In genomic region chr4:56158483-56158882, GRCh38 we compare ENCODE assay signal across 19 cellular contexts.
A peak's percentile ranks its signal among the peaks of the same experiment; 100 is the strongest.
DNase-seq lines count a peak whose midpoint lies in the region; ATAC-seq and TF ChIP-seq lines count a peak whose summit lies in the region.
"Had no signal": no experiment of that assay in that cellular context is flagged by ENCODE, and none has a peak within 500 bp of the region (broad histone marks: within the 10 kb centered on the region; RNA-seq: fewer than 3 reads in every experiment).

No MANE protein-coding gene starts in this region.

- no peaks in the 10 kb centered on the region for H3K4me1 ChIP-seq in foreskin keratinocyte
- H3K4me1 ChIP-seq: vagina had no signal

- ATAC-seq in foreskin keratinocyte (no peak), GM18867 (IDR thresholded peaks at IDR 0.05; ENCODE audit: unreplicated experiment) (no peak)

- no peaks in the 10 kb centered on the region for H3K9me3 Mint-ChIP-seq in brain
- H3K9me3 Mint-ChIP-seq: activated naive CD8-positive, alpha-beta T cell treated with anti-CD3 and anti-CD28 coated beads, Interleukin-2, amount 10 ng/mL, durations not matched to agents 7 days and 5 days; T-helper 1 cell treated with Interleukin-12 subunit alpha and Interleukin-12 subunit beta and Interleukin-4 antibody, amounts not matched to agents 30 μg/mL and 1 μg/mL, for 36 hours had no signal

- H3K36me3 Mint-ChIP-seq in brain = peaks cover 20% of the 10 kb centered on the region
- H3K36me3 Mint-ChIP-seq: activated naive CD8-positive, alpha-beta T cell treated with anti-CD3 and anti-CD28 coated beads, Interleukin-2, amount 10 ng/mL, durations not matched to agents 7 days and 5 days; CD4-positive, CD25-positive, alpha-beta regulatory T cell had no signal

- TF ChIP-seq CTCF in brain (conservative IDR thresholded peaks at IDR 0.05) (no peak), foreskin keratinocyte (conservative IDR thresholded peaks at IDR 0.05) (no peak)

- DNase-seq in activated T-cell treated with anti-CD3 and anti-CD28 coated beads for 48 hours (ENCODE audit: low read depth) = peak; percentile 1
- no peak for DNase-seq in activated T-cell treated with anti-CD3 and anti-CD28 coated beads, Interleukin-2, amount 50 U/mL, for 1 hour
- DNase-seq in NCI-H1417 treated with DMSO at 0.1 percent for 48 hours (lab: John Stamatoyannopoulos, UW) = peak; percentile 36
- peak; percentile 39 for DNase-seq in stimulated activated CD4-positive, alpha-beta T cell treated with anti-CD3 and anti-CD28 coated beads, Interleukin-1b, Interleukin-23, amount 100 ng/mL, for 48 hours
- no peak for DNase-seq in H4 (ENCODE audit: low spot score)
- DNase-seq in foreskin keratinocyte = no peak
- DNase-seq: activated naive CD8-positive, alpha-beta T cell treated with anti-CD3 and anti-CD28 coated beads, Interleukin-2, amount 10 ng/mL, durations not matched to agents 7 days and 5 days; CD4-positive, CD25-positive, alpha-beta regulatory T cell; cortex of kidney; EL; hypothalamus; IMR-90; MM.1S; NCI-H187; NCI-H446 treated with DMSO at 0.1 percent for 48 hours had no signal

- H3K27ac ChIP-seq in foreskin keratinocyte = no peak overlapping the region
- H3K27ac ChIP-seq: vagina had no signal

- H3K27me3 Mint-ChIP-seq in brain = no peaks in the 10 kb centered on the region

- peaks cover 40% of the 10 kb centered on the region for H3K4me1 Mint-ChIP-seq in brain
- H3K4me1 Mint-ChIP-seq: activated naive CD8-positive, alpha-beta T cell treated with anti-CD3 and anti-CD28 coated beads, Interleukin-2, amount 10 ng/mL, durations not matched to agents 7 days and 5 days; CD4-positive, CD25-positive, alpha-beta regulatory T cell had no signal

- H3K27ac Mint-ChIP-seq in brain = peak overlapping the region in 4 of 5 experiments; percentile 28 to 76 (median 38)
- H3K27ac Mint-ChIP-seq: activated naive CD8-positive, alpha-beta T cell treated with anti-CD3 and anti-CD28 coated beads, Interleukin-2, amount 10 ng/mL, durations not matched to agents 7 days and 5 days; CD4-positive, CD25-positive, alpha-beta regulatory T cell; T-helper 1 cell treated with Interleukin-12 subunit alpha and Interleukin-12 subunit beta and Interleukin-4 antibody, amounts not matched to agents 30 μg/mL and 1 μg/mL, for 36 hours had no signal

- H3K27me3 ChIP-seq in foreskin keratinocyte = peaks cover 5% of the 10 kb centered on the region
- H3K27me3 ChIP-seq: vagina had no signal

- H3K4me3 Mint-ChIP-seq in brain = no peak overlapping the region
- H3K4me3 Mint-ChIP-seq: activated naive CD8-positive, alpha-beta T cell treated with anti-CD3 and anti-CD28 coated beads, Interleukin-2, amount 10 ng/mL, durations not matched to agents 7 days and 5 days; CD4-positive, CD25-positive, alpha-beta regulatory T cell; T-helper 1 cell treated with Interleukin-12 subunit alpha and Interleukin-12 subunit beta and Interleukin-4 antibody, amounts not matched to agents 30 μg/mL and 1 μg/mL, for 36 hours had no signal

Comparison
In these comparisons a context has a peak if more than half of its experiments do, and no peak if none do; other contexts are left out.
1. DNase-seq: peak in activated T-cell treated with anti-CD3 and anti-CD28 coated beads for 48 hours (single experiment), NCI-H1417 treated with DMSO at 0.1 percent for 48 hours (single experiment) and stimulated activated CD4-positive, alpha-beta T cell treated with anti-CD3 and anti-CD28 coated beads, Interleukin-1b, Interleukin-23, amount 100 ng/mL, for 48 hours (single experiment); none in activated T-cell treated with anti-CD3 and anti-CD28 coated beads, Interleukin-2, amount 50 U/mL, for 1 hour (single experiment), H4 (single experiment) and foreskin keratinocyte (0 of 2).